Comparison of ENCODE assay signal across 24 cellular contexts in genomic region chr1:26132128-26132824, GRCh38. TPM values are rescaled to one million over a fixed set of nuclear protein-coding genes. Genes with fewer than 3 reads are reported as not detected.
DNase-seq lines count a peak whose midpoint lies in the region; ATAC-seq and TF ChIP-seq lines count a peak whose summit lies in the region.
"Had no signal": no experiment of that assay in that cellular context is flagged by ENCODE, and none has a peak within 500 bp of the region (broad histone marks: within the 10 kb centered on the region; RNA-seq: fewer than 3 reads in every experiment).

No MANE protein-coding gene starts in this region.

- H3K4me1 ChIP-seq in foreskin keratinocyte, result peaks cover 3% of the 10 kb centered on the region

- ATAC-seq in foreskin keratinocyte, result peak; percentile 8
- ATAC-seq: left colon had no signal

- no peaks in the 10 kb centered on the region for H3K27me3 ChIP-seq in foreskin keratinocyte
- H3K27me3 ChIP-seq: esophagus muscularis mucosa, spleen, vagina had no signal

- DNase-seq in NCI-H146 (lab: John Stamatoyannopoulos, UW), result peak; percentile 4
- DNase-seq in NCI-H146 treated with DMSO at 0.1 percent for 48 hours (lab: John Stamatoyannopoulos, UW; ENCODE audit: unreplicated experiment), result no peak
- peak; percentile 33 for DNase-seq in EH (ENCODE audit: low read depth)
- peak; percentile 38 for DNase-seq in RKO (ENCODE audit: low spot score)
- DNase-seq in foreskin keratinocyte, result no peak
- DNase-seq in NCI-H2227 (lab: John Stamatoyannopoulos, UW; ENCODE audit: unreplicated experiment), result no peak
- DNase-seq in DMS79 (lab: John Stamatoyannopoulos, UW), result no peak
- no peak for DNase-seq in cerebellum (ENCODE audit: low spot score)
- DNase-seq: activated CD4-positive, alpha-beta T cell treated with anti-CD3 and anti-CD28 coated beads for 1 hour; C1 segment of cervical spinal cord; HFFc6; KBM-7; left colon; NCI-H1048; NCI-H2081 treated with DMSO at 0.1 percent for 48 hours; NCI-H69; spleen; stimulated activated CD4-positive, alpha-beta T cell treated with anti-CD3 and anti-CD28 coated beads, Interleukin-4, amount 100 ng/mL, for 4 hours had no signal

- H3K27ac ChIP-seq in foreskin keratinocyte, result no peak overlapping the region
- H3K27ac ChIP-seq: esophagus muscularis mucosa, SK-N-MC, spleen, vagina had no signal

- TF ChIP-seq CTCF in foreskin keratinocyte (conservative IDR thresholded peaks at IDR 0.05), result no peak

RNA-seq across cellular contexts. Expression of gene PDIK1L, which starts 20.7 kb away (rescaled TPM):
- total RNA-seq in foreskin keratinocyte (2.7 TPM in 2 replicates), cerebellum (35.5 TPM)
- polyA plus RNA-seq in foreskin keratinocyte, result 0.72 and 1.0 TPM in 2 replicates

RNA-seq across cellular contexts. Expression of gene FAM110D, which starts 26.6 kb away (rescaled TPM):
- total RNA-seq in foreskin keratinocyte (not detected in 2 replicates), cerebellum (0.64 TPM)
- polyA plus RNA-seq in foreskin keratinocyte, result 0.02 and 0.03 TPM in 2 replicates
- total RNA-seq: HFFc6 had no signal

RNA-seq across cellular contexts. Expression of gene C1orf232, which starts 36.5 kb away (rescaled TPM):
- total RNA-seq in foreskin keratinocyte, result not detected in 2 replicates
- polyA plus RNA-seq in foreskin keratinocyte, result not detected in 2 replicates
- total RNA-seq in cerebellum, result not detected
- total RNA-seq: cardiac septum, esophagus muscularis mucosa, HFFc6, left colon, mucosa of gallbladder, spleen, subcutaneous adipose tissue, vagina had no signal
- polyA plus RNA-seq: spleen had no signal

RNA-seq across cellular contexts. Expression of gene ZNF593, which starts 37.4 kb away (rescaled TPM):
- total RNA-seq in foreskin keratinocyte (48.0 and 57.2 TPM in 2 replicates), cerebellum (11.6 TPM)
- polyA plus RNA-seq in foreskin keratinocyte, result 89.8 and 91.0 TPM in 2 replicates

RNA-seq across cellular contexts. Expression of gene ZNF593OS, which starts 39.4 kb away (rescaled TPM):
- not detected in 2 replicates for total RNA-seq in foreskin keratinocyte
- polyA plus RNA-seq in foreskin keratinocyte, result 0.08 TPM in 1 of 2 replicates, not detected in the other
- total RNA-seq in cerebellum, result 1.5 TPM
- total RNA-seq: cardiac septum, esophagus muscularis mucosa, HFFc6, left colon, spleen, subcutaneous adipose tissue, vagina had no signal

Comparison
In these comparisons a context has a peak if more than half of its experiments do, and no peak if none do; other contexts are left out.
1. DNase-seq: peak in NCI-H146 (single experiment), EH (single experiment) and RKO (single experiment); none in NCI-H146 treated with DMSO at 0.1 percent for 48 hours (single experiment), foreskin keratinocyte (0 of 2), NCI-H2227 (single experiment), DMS79 (single experiment) and cerebellum (single experiment).